In genomic region chr17:1625507-1626080, GRCh38 we compare ENCODE assay signal across 14 cellular contexts. TPM values are rescaled to one million over a fixed set of nuclear protein-coding genes. Genes with fewer than 3 reads are reported as not detected.
DNase-seq lines count a peak whose midpoint lies in the region; ATAC-seq and TF ChIP-seq lines count a peak whose summit lies in the region.
"Had no signal": no experiment of that assay in that cellular context is flagged by ENCODE, and none has a peak within 500 bp of the region (broad histone marks: within the 10 kb centered on the region; RNA-seq: fewer than 3 reads in every experiment).

No MANE protein-coding gene starts in this region.

- peak overlapping the region; percentile 95 to 96 for H3K4me3 Mint-ChIP-seq in CD14-positive monocyte
- peak overlapping the region; percentile 55 for H3K4me3 Mint-ChIP-seq in glutamatergic neuron (ENCODE audit: unreplicated experiment)
- H3K4me3 Mint-ChIP-seq: activated CD8-positive, alpha-beta T cell treated with anti-CD3 and anti-CD28 coated beads for 36 hours had no signal

- H3K4me1 ChIP-seq in OCI-LY1 (ENCODE audit: insufficient read depth, low read length, severe bottlenecking) (peaks cover 39% of the 10 kb centered on the region), osteoblast (ENCODE audit: insufficient read depth, low read length) (peaks cover 19% of the 10 kb centered on the region)

- H3F3A ChIP-seq in OCI-LY1 (ENCODE audit: insufficient read depth, low read length): no peaks in the 10 kb centered on the region

- peaks cover 62 to 64% of the 10 kb centered on the region in 2 donors for H3K36me3 Mint-ChIP-seq in CD14-positive monocyte
- H3K36me3 Mint-ChIP-seq in glutamatergic neuron (ENCODE audit: unreplicated experiment): no peaks in the 10 kb centered on the region

- DNase-seq in CD14-positive monocyte (ENCODE audit: low spot score) (no peak), glutamatergic neuron (no peak), osteoblast (ENCODE audit: insufficient read length, low spot score, missing footprints) (peak; percentile 35), DMS114 treated with DMSO at 0.1 percent for 48 hours (lab: John Stamatoyannopoulos, UW; ENCODE audit: unreplicated experiment) (no peak)
- no peak for DNase-seq in stimulated activated CD4-positive, alpha-beta T cell treated with anti-CD3 and anti-CD28 coated beads, Interleukin-12 subunit alpha, Interleukin-12 subunit beta, amount 100 ng/mL, for 4 hours
- DNase-seq: activated CD8-positive, alpha-beta T cell treated with anti-CD3 and anti-CD28 coated beads for 36 hours; NCI-H146; NCI-H345; ovary; stimulated activated naive CD4-positive, alpha-beta T cell treated with Interleukin-2 at 50 U/mL for 16 hours had no signal

- peak overlapping the region; percentile 96 for H3K4me2 ChIP-seq in OCI-LY1 (ENCODE audit: low read length)
- no peak overlapping the region for H3K4me2 ChIP-seq in osteoblast (ENCODE audit: insufficient read depth, low read length)

- H3K4me1 Mint-ChIP-seq in CD14-positive monocyte (peaks cover 43% of the 10 kb centered on the region), glutamatergic neuron (ENCODE audit: low read depth, unreplicated experiment) (peaks cover 19% of the 10 kb centered on the region)
- H3K4me1 Mint-ChIP-seq: activated T-helper 17 cell treated with anti-CD3 and anti-CD28 coated beads, Interleukin-2, amount 50 U/mL, for 72 hours had no signal

- intact Hi-C loops in CD14-positive monocyte (cut with micrococcal nuclease): loop anchor here (2.0 to 5.0 kb wide), 3 partner anchors 15 to 33 kb away; no protein-coding TSS in a partner anchor

- H4K20me1 ChIP-seq in OCI-LY1 (ENCODE audit: insufficient read depth, low read length) (no peaks in the 10 kb centered on the region), osteoblast (ENCODE audit: insufficient read depth, low read length) (peaks cover 26% of the 10 kb centered on the region)

- H3K27ac Mint-ChIP-seq in CD14-positive monocyte (peak overlapping the region; percentile 56 to 98 (median 97)), glutamatergic neuron (ENCODE audit: unreplicated experiment) (no peak overlapping the region)
- H3K27ac Mint-ChIP-seq: activated CD8-positive, alpha-beta T cell treated with anti-CD3 and anti-CD28 coated beads for 36 hours; activated T-helper 17 cell treated with anti-CD3 and anti-CD28 coated beads, Interleukin-2, amount 50 U/mL, for 72 hours had no signal

- H3K9me3 Mint-ChIP-seq in CD14-positive monocyte (peaks cover 0 to 3% (median 0%) of the 10 kb centered on the region in 7 donors), glutamatergic neuron (ENCODE audit: unreplicated experiment) (peaks cover 9% of the 10 kb centered on the region)
- H3K9me3 Mint-ChIP-seq: activated CD8-positive, alpha-beta T cell treated with anti-CD3 and anti-CD28 coated beads for 36 hours; activated T-helper 17 cell treated with anti-CD3 and anti-CD28 coated beads, Interleukin-2, amount 50 U/mL, for 72 hours had no signal

- H3K27me3 ChIP-seq in OCI-LY1 (ENCODE audit: insufficient read depth, low read length) (no peaks in the 10 kb centered on the region), osteoblast (ENCODE audit: insufficient read depth, low read length) (no peaks in the 10 kb centered on the region)
- H3K27me3 ChIP-seq: ovary had no signal

- H3K9me3 ChIP-seq in OCI-LY1 (ENCODE audit: low read length) (no peaks in the 10 kb centered on the region), osteoblast (ENCODE audit: low read depth, low read length) (no peaks in the 10 kb centered on the region)
- H3K9me3 ChIP-seq: ovary had no signal

- no peaks in the 10 kb centered on the region for H3K9me2 ChIP-seq in OCI-LY1 (ENCODE audit: low read depth, low read length)

- TF ChIP-seq CTCF in CD14-positive monocyte (IDR thresholded peaks at IDR 0.05) (no peak), OCI-LY1 (IDR thresholded peaks at IDR 0.05; ENCODE audit: low read length) (no peak), glutamatergic neuron (IDR thresholded peaks at IDR 0.05; ENCODE audit: partially characterized antibody, unreplicated experiment) (no peak), osteoblast (IDR thresholded peaks at IDR 0.05; ENCODE audit: extremely low read depth, low read depth, low read length) (no peak)

- H3K27me3 Mint-ChIP-seq in CD14-positive monocyte (ENCODE audit: low read depth in 3 of 3) (peaks cover 0 to 13% (median 0%) of the 10 kb centered on the region in 3 donors), glutamatergic neuron (ENCODE audit: unreplicated experiment) (peaks cover 12% of the 10 kb centered on the region)

- H2AFZ ChIP-seq in OCI-LY1 (ENCODE audit: low read length): no peak overlapping the region
- H2AFZ ChIP-seq in osteoblast (ENCODE audit: low read length): no peak overlapping the region

- H3K4me3 ChIP-seq in OCI-LY1 (ENCODE audit: low read depth, low read length, poor library complexity, severe bottlenecking) (peak overlapping the region; percentile 92), osteoblast (ENCODE audit: insufficient read depth, low read length) (no peak overlapping the region)
- H3K4me3 ChIP-seq: ovary had no signal

- ATAC-seq in HG03469 (IDR thresholded peaks at IDR 0.05; ENCODE audit: unreplicated experiment): no peak
- ATAC-seq in GM21526 (IDR thresholded peaks at IDR 0.05; ENCODE audit: low FRiP score, unreplicated experiment): no peak
- ATAC-seq: activated CD8-positive, alpha-beta T cell treated with anti-CD3 and anti-CD28 coated beads for 36 hours; activated T-helper 17 cell treated with anti-CD3 and anti-CD28 coated beads, Interleukin-2, amount 50 U/mL, for 72 hours had no signal

- H3K36me3 ChIP-seq in OCI-LY1 (ENCODE audit: insufficient read depth, low read length) (peaks cover 62% of the 10 kb centered on the region), osteoblast (ENCODE audit: insufficient read depth, low read length) (peaks cover 5% of the 10 kb centered on the region)
- H3K36me3 ChIP-seq: ovary had no signal

- H3K9ac ChIP-seq in OCI-LY1 (ENCODE audit: low read length): peak overlapping the region; percentile 92

- H3K79me2 ChIP-seq in OCI-LY1 (ENCODE audit: insufficient read depth, low read length) (peaks cover 24% of the 10 kb centered on the region), osteoblast (ENCODE audit: insufficient read depth, low read length) (peaks cover 3% of the 10 kb centered on the region)

- H3K27ac ChIP-seq in OCI-LY1 (ENCODE audit: low read depth, low read length, poor library complexity, severe bottlenecking) (peak overlapping the region; percentile 96), osteoblast (ENCODE audit: low read depth, low read length) (no peak overlapping the region)
- H3K27ac ChIP-seq: ovary had no signal

RNA-seq across cellular contexts. Expression of gene SLC43A2, which starts 3.0 kb away (rescaled TPM):
- polyA plus RNA-seq in CD14-positive monocyte: 100 to 1,000 TPM; 115 to 151 TPM
- 31.3 TPM for total RNA-seq in glutamatergic neuron (ENCODE audit: unreplicated experiment)
- total RNA-seq in osteoblast: 4.4 and 5.4 TPM in 2 replicates

RNA-seq across cellular contexts. Expression of gene SCARF1, which starts 19.9 kb away (rescaled TPM):
- polyA plus RNA-seq in CD14-positive monocyte: 1 to 10 TPM; 5.2 to 6.3 TPM
- total RNA-seq in glutamatergic neuron (ENCODE audit: unreplicated experiment) (4.0 TPM), osteoblast (0.88 and 1.4 TPM in 2 replicates)

RNA-seq across cellular contexts. Expression of gene RILP, which starts 24.1 kb away (rescaled TPM):
- polyA plus RNA-seq in CD14-positive monocyte: 10 to 100 TPM; 49.4 to 49.5 TPM
- 4.2 TPM for total RNA-seq in glutamatergic neuron (ENCODE audit: unreplicated experiment)
- 11.2 and 11.6 TPM in 2 replicates for total RNA-seq in osteoblast

RNA-seq across cellular contexts. Expression of gene PRPF8, which starts 59.1 kb away (rescaled TPM):
- polyA plus RNA-seq in CD14-positive monocyte: 10 to 100 TPM; 53.3 to 78.0 TPM
- 297 TPM for total RNA-seq in glutamatergic neuron (ENCODE audit: unreplicated experiment)
- total RNA-seq in osteoblast: 107 and 111 TPM in 2 replicates
